In genomic region chr3:1531981-1532380, GRCh38 we compare ENCODE assay signal across 21 cellular contexts.
DNase-seq lines count a peak whose midpoint lies in the region; ATAC-seq and TF ChIP-seq lines count a peak whose summit lies in the region.
"Had no signal": no experiment of that assay in that cellular context is flagged by ENCODE, and none has a peak within 500 bp of the region (broad histone marks: within the 10 kb centered on the region; RNA-seq: fewer than 3 reads in every experiment).

No MANE protein-coding gene starts in this region.

- intact Hi-C loops in body of pancreas (cut with DNase I): no loop called here

- H3K4me1 ChIP-seq in OCI-LY3 (ENCODE audit: low read length): peaks cover 22% of the 10 kb centered on the region
- H3K4me1 ChIP-seq in body of pancreas: no peaks in the 10 kb centered on the region
- H3K4me1 ChIP-seq in parathyroid adenoma: peaks cover 14% of the 10 kb centered on the region
- no peaks in the 10 kb centered on the region for H3K4me1 ChIP-seq in gastroesophageal sphincter
- H3K4me1 ChIP-seq: A549 had no signal

- no peaks in the 10 kb centered on the region for H3K9me3 ChIP-seq in OCI-LY3 (ENCODE audit: insufficient read depth, low read length)
- H3K9me3 ChIP-seq in body of pancreas: peaks cover 0 to 4% (median 2%) of the 10 kb centered on the region in 3 donors
- no peaks in the 10 kb centered on the region for H3K9me3 ChIP-seq in parathyroid adenoma (ENCODE audit: control insufficient read depth, low read length)
- peaks cover 0 to 14% (median 0%) of the 10 kb centered on the region in 3 donors for H3K9me3 ChIP-seq in gastroesophageal sphincter
- H3K9me3 ChIP-seq: A549, Caco-2 had no signal

- no peaks in the 10 kb centered on the region for H3K36me3 Mint-ChIP-seq in stimulated activated effector memory CD8-positive, alpha-beta T cell treated with anti-CD3 and anti-CD28 coated beads, Interleukin-12 subunit alpha, Interleukin-12 subunit beta, amount 100 ng/mL, for 72 hours
- H3K36me3 Mint-ChIP-seq: CD8-positive, alpha-beta T cell had no signal

- DNase-seq in LNCaP clone FGC (ENCODE audit: low read depth) (peak; percentile 58), body of pancreas (no peak), A172 (ENCODE audit: low spot score) (no peak), hippocampal formation (lab: John Stamatoyannopoulos, UW) (no peak)
- DNase-seq in stimulated activated effector memory CD8-positive, alpha-beta T cell treated with anti-CD3 and anti-CD28 coated beads, Interleukin-12 subunit alpha, Interleukin-12 subunit beta, amount 100 ng/mL, for 72 hours (ENCODE audit: low spot score in 2 of 2): no peak
- DNase-seq: 8988T; AML-193; Caco-2; Calu3; CD4-positive, alpha-beta T cell; CD8-positive, alpha-beta T cell; DMS79 treated with DMSO at 0.1 percent for 48 hours; GDM1 had no signal

- TF ChIP-seq EP300 in gastroesophageal sphincter (IDR thresholded peaks at IDR 0.05): no peak

- H3K4me3 ChIP-seq in LNCaP clone FGC (ENCODE audit: low read depth, low read length) (no peak overlapping the region), OCI-LY3 (ENCODE audit: low read length) (no peak overlapping the region), body of pancreas (no peak overlapping the region), parathyroid adenoma (ENCODE audit: low read depth, low read length) (no peak overlapping the region), gastroesophageal sphincter (no peak overlapping the region)
- H3K4me3 ChIP-seq: A549; BLaER1 treated with 17β-estradiol and CSF1 and Interleukin-3, amounts not matched to agents 10 nM and 100 nM; GM12878 had no signal

- TF ChIP-seq CTCF in LNCaP clone FGC (IDR thresholded peaks at IDR 0.05; ENCODE audit: control insufficient read depth, extremely low read depth, insufficient read depth) (no peak), OCI-LY3 (IDR thresholded peaks at IDR 0.05; ENCODE audit: low read depth, low read length) (no peak), body of pancreas (IDR thresholded peaks at IDR 0.05) (no peak), parathyroid adenoma (IDR thresholded peaks at IDR 0.05) (no peak), gastroesophageal sphincter (IDR thresholded peaks at IDR 0.05) (no peak)

- TF ChIP-seq POLR2A in body of pancreas (IDR thresholded peaks at IDR 0.05): no peak
- no peak for TF ChIP-seq POLR2A in gastroesophageal sphincter (IDR thresholded peaks at IDR 0.05)

- peaks cover 20% of the 10 kb centered on the region for H3K9me3 Mint-ChIP-seq in stimulated activated effector memory CD8-positive, alpha-beta T cell treated with anti-CD3 and anti-CD28 coated beads, Interleukin-12 subunit alpha, Interleukin-12 subunit beta, amount 100 ng/mL, for 72 hours

- H3K4me2 ChIP-seq in OCI-LY3 (ENCODE audit: low read length): no peak overlapping the region
- H3K4me2 ChIP-seq in parathyroid adenoma (ENCODE audit: low read length): no peak overlapping the region
- H3K4me2 ChIP-seq: A549; BLaER1 treated with 17β-estradiol and CSF1 and Interleukin-3, amounts not matched to agents 10 nM and 100 nM had no signal

- H2AFZ ChIP-seq in OCI-LY3 (ENCODE audit: low read depth, low read length) (no peak overlapping the region), parathyroid adenoma (peak overlapping the region; percentile 10)

- H4K20me1 ChIP-seq in OCI-LY3 (ENCODE audit: insufficient read depth, low read length): no peaks in the 10 kb centered on the region
- H4K20me1 ChIP-seq: BLaER1 treated with 17β-estradiol and CSF1 and Interleukin-3, amounts not matched to agents 10 nM and 100 nM had no signal

- ATAC-seq in body of pancreas (peak; percentile 75), gastroesophageal sphincter (no peak)
- ATAC-seq in stimulated activated effector memory CD8-positive, alpha-beta T cell treated with anti-CD3 and anti-CD28 coated beads, Interleukin-12 subunit alpha, Interleukin-12 subunit beta, amount 100 ng/mL, for 72 hours: no peak
- ATAC-seq: A549; CD8-positive, alpha-beta T cell had no signal

- H3K4me1 Mint-ChIP-seq in stimulated activated effector memory CD8-positive, alpha-beta T cell treated with anti-CD3 and anti-CD28 coated beads, Interleukin-12 subunit alpha, Interleukin-12 subunit beta, amount 100 ng/mL, for 72 hours: no peaks in the 10 kb centered on the region
- H3K4me1 Mint-ChIP-seq: B cell had no signal

- H3K27ac ChIP-seq in OCI-LY3 (ENCODE audit: low read length) (peak overlapping the region; percentile 27; the same call in 1 of the 2 replicates), body of pancreas (peak overlapping the region in 2 of 4 donors; percentile 7 to 22), parathyroid adenoma (peak overlapping the region; percentile 30), gastroesophageal sphincter (no peak overlapping the region)
- H3K27ac ChIP-seq: A549; BLaER1 treated with 17β-estradiol and CSF1 and Interleukin-3, amounts not matched to agents 10 nM and 100 nM; C4-2B had no signal

- H3K79me2 ChIP-seq in OCI-LY3 (ENCODE audit: low read length) (no peaks in the 10 kb centered on the region), parathyroid adenoma (no peaks in the 10 kb centered on the region)

- H3K27ac Mint-ChIP-seq in stimulated activated effector memory CD8-positive, alpha-beta T cell treated with anti-CD3 and anti-CD28 coated beads, Interleukin-12 subunit alpha, Interleukin-12 subunit beta, amount 100 ng/mL, for 72 hours: no peak overlapping the region
- H3K27ac Mint-ChIP-seq: B cell; CD4-positive, alpha-beta T cell; CD8-positive, alpha-beta T cell had no signal

- H3K27me3 ChIP-seq in OCI-LY3 (ENCODE audit: low read depth, low read length) (no peaks in the 10 kb centered on the region), body of pancreas (no peaks in the 10 kb centered on the region), parathyroid adenoma (ENCODE audit: control insufficient read depth, insufficient read depth, low read length) (no peaks in the 10 kb centered on the region), gastroesophageal sphincter (no peaks in the 10 kb centered on the region)
- H3K27me3 ChIP-seq: BLaER1 treated with 17β-estradiol and CSF1 and Interleukin-3, amounts not matched to agents 10 nM and 100 nM had no signal

- H3K4me3 Mint-ChIP-seq in stimulated activated effector memory CD8-positive, alpha-beta T cell treated with anti-CD3 and anti-CD28 coated beads, Interleukin-12 subunit alpha, Interleukin-12 subunit beta, amount 100 ng/mL, for 72 hours: no peak overlapping the region
- H3K4me3 Mint-ChIP-seq: B cell; CD4-positive, alpha-beta T cell; CD8-positive, alpha-beta T cell had no signal

- H3K36me3 ChIP-seq in OCI-LY3 (replicated peaks; ENCODE audit: low read depth, low read length) (no peaks in the 10 kb centered on the region), body of pancreas (replicated peaks in 1 of 2; ENCODE audit: insufficient read depth in 1 of 2, low read depth in 2 of 2) (no peaks in the 10 kb centered on the region), parathyroid adenoma (ENCODE audit: control insufficient read depth, insufficient read depth, low read length) (no peaks in the 10 kb centered on the region), gastroesophageal sphincter (no peaks in the 10 kb centered on the region)
- H3K36me3 ChIP-seq: BLaER1 treated with 17β-estradiol and CSF1 and Interleukin-3, amounts not matched to agents 10 nM and 100 nM had no signal

- H3K9ac ChIP-seq in OCI-LY3 (ENCODE audit: low read length): no peak overlapping the region
- no peak overlapping the region for H3K9ac ChIP-seq in parathyroid adenoma
- H3K9ac ChIP-seq: BLaER1 treated with 17β-estradiol and CSF1 and Interleukin-3, amounts not matched to agents 10 nM and 100 nM had no signal

Comparison
In these comparisons a context has a peak if more than half of its experiments do, and no peak if none do; other contexts are left out.
1. H3K27ac ChIP-seq: peak in OCI-LY3 (single experiment) and parathyroid adenoma (single experiment); none in gastroesophageal sphincter (0 of 4).